Comparison of ENCODE assay signal across 1 cellular context in genomic region chr2:25125189-25125588, GRCh38.
TF ChIP-seq lines count a peak whose summit lies in the region.

No MANE protein-coding gene starts in this region.

TF ChIP-seq in H1, 55 proteins besides CTCF, POLR2A, EP300 and RAD21:
- TF ChIP-seq POLR2AphosphoS5 (IDR thresholded peaks at IDR 0.05; ENCODE audit: low read depth, low read length): no peak
- TF ChIP-seq KDM1A (IDR thresholded peaks at IDR 0.05; ENCODE audit: borderline replicate concordance, low read length): no peak
